ENCODE assay signal across 26 cellular contexts in genomic region chr17:68634345-68634876, GRCh38. TPM values are rescaled to one million over a fixed set of nuclear protein-coding genes. Genes with fewer than 3 reads are reported as not detected.
"Had no signal": no experiment of that assay in that cellular context is flagged by ENCODE, and none has a peak within 500 bp of the region (broad histone marks: within the 10 kb centered on the region; RNA-seq: fewer than 3 reads in every experiment).

No MANE protein-coding gene starts in this region.

- H3K27ac Mint-ChIP-seq: T-helper 17 cell had no signal

- H3K9me3 ChIP-seq: MG63, Peyer's patch, SJCRH30 had no signal

- H3K4me1 Mint-ChIP-seq: T-helper 17 cell had no signal

- DNase-seq: Karpas-422; KG1; MG63; NCI-H1092; NCI-H1105 treated with DMSO at 0.1 percent for 48 hours; NCI-H1417 treated with DMSO at 0.1 percent for 48 hours; NCI-H146; NCI-H1694 treated with DMSO at 0.1 percent for 48 hours; NCI-H1930; NCI-H2081; NCI-H2107; NCI-H2227 treated with DMSO at 0.1 percent for 48 hours; NCI-H524; NCI-H526 treated with DMSO at 0.1 percent for 48 hours; NCI-H774; NK-92 treated with Interleukin-12 subunit alpha and Interleukin-12 subunit beta, amount 100 ng/mL, for 24 hours; PC-9; Peyer's patch; SHP77 treated with DMSO at 0.1 percent for 48 hours; SJCRH30; T-helper 1 cell; T-helper 17 cell had no signal

- H3K4me3 ChIP-seq: MG63, PC-9, Peyer's patch, SJCRH30, SK-N-MC had no signal

- H3K4me3 Mint-ChIP-seq: T-helper 17 cell had no signal

- H3K4me1 ChIP-seq: Peyer's patch, SJCRH30 had no signal

- H3K4me2 ChIP-seq: PC-9 had no signal

- H2AFZ ChIP-seq: PC-9 had no signal

- H3K27me3 ChIP-seq: MG63, Peyer's patch, SJCRH30 had no signal

- ATAC-seq: Right ventricle myocardium inferior, T-helper 17 cell had no signal

- H3K36me3 ChIP-seq: MG63, Peyer's patch, SJCRH30 had no signal

- H3K27ac ChIP-seq: HL-60, PC-9, Peyer's patch, SJCRH30, SK-N-MC had no signal

RNA-seq across cellular contexts. Expression of gene FAM20A, which starts 33.2 kb away (rescaled TPM):
- total RNA-seq: OCI-LY7, PC-9 had no signal
